17 cellular contexts compared by ENCODE assay signal in the genomic region with DNA sequence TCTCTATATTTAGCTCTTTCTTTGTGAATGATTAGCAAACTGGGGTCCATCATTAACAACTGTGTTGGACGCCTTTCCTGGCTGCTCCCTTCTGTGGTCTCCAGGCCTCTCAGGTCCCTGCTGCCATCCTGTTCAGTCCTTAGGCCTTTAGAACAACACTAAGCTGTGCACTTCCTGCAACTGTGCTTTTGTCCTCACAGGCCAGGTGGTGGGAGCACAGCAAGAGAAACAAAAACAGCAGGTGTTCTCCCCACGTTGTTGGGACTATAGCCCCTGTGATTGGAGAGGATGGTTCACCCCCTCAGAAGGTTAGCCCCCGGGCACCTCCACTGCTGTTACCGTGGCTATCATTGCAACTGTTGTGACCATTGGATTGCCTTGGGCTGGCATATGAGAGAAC.
A peak's percentile ranks its signal among the peaks of the same experiment; 100 is the strongest.
DNase-seq lines count a peak whose midpoint lies in the region; ATAC-seq and TF ChIP-seq lines count a peak whose summit lies in the region.
"Had no signal": no experiment of that assay in that cellular context is flagged by ENCODE, and none has a peak within 500 bp of the region (broad histone marks: within the 10 kb centered on the region; RNA-seq: fewer than 3 reads in every experiment).

No MANE protein-coding gene starts in this region.

- no peaks in the 10 kb centered on the region for H3K36me3 ChIP-seq in HAP-1 (replicated peaks)

- no peaks in the 10 kb centered on the region for H3K27me3 ChIP-seq in HAP-1 (ENCODE audit: low read depth)

- H3K36me3 Mint-ChIP-seq in nephron (ENCODE audit: low read depth) = no peaks in the 10 kb centered on the region
- H3K36me3 Mint-ChIP-seq: type B pancreatic cell had no signal

- TF ChIP-seq CTCF in nephron (IDR thresholded peaks at IDR 0.05; ENCODE audit: unreplicated experiment in 3 of 3) = no peak

- no peak overlapping the region for H3K4me3 Mint-ChIP-seq in nephron
- H3K4me3 Mint-ChIP-seq: type B pancreatic cell had no signal

- H3K9me3 ChIP-seq in HAP-1 = no peaks in the 10 kb centered on the region

- peak overlapping the region; percentile 72 to 90 (median 75) for H3K27ac Mint-ChIP-seq in nephron
- H3K27ac Mint-ChIP-seq: type B pancreatic cell had no signal

- peak; percentile 56 for ATAC-seq in GM21786 (IDR thresholded peaks at IDR 0.05; ENCODE audit: unreplicated experiment)
- ATAC-seq: HCT116, HepG2 had no signal

- H3K4me1 ChIP-seq in HAP-1 = no peaks in the 10 kb centered on the region

- in situ Hi-C loops in HAP-1 (cut with MboI; ENCODE audit: low sequenced_read_pairs) = no loop called here

- no peak overlapping the region for H3K4me3 ChIP-seq in HAP-1

- peaks cover 4% of the 10 kb centered on the region for H3K27me3 Mint-ChIP-seq in nephron (ENCODE audit: low read depth)
- H3K27me3 Mint-ChIP-seq: type B pancreatic cell had no signal

- peak; percentile 65 for DNase-seq in NCI-H2107 treated with DMSO at 0.1 percent for 48 hours (lab: John Stamatoyannopoulos, UW; ENCODE audit: unreplicated experiment)
- DNase-seq in NCI-H2107 (lab: John Stamatoyannopoulos, UW) = no peak
- peak; percentile 32 for DNase-seq in NCI-H2081 treated with DMSO at 0.1 percent for 48 hours (lab: John Stamatoyannopoulos, UW)
- DNase-seq in HAP-1 (ENCODE audit: low spot score in 2 of 2) = no peak
- DNase-seq in HuH-7 (ENCODE audit: low spot score) = no peak
- no peak for DNase-seq in NCI-H1694 (lab: John Stamatoyannopoulos, UW)
- DNase-seq: activated CD4-positive, alpha-beta T cell treated with anti-CD3 and anti-CD28 coated beads for 4 hours; activated T-cell treated with anti-CD3 and anti-CD28 coated beads, Interleukin-2, amount 50 U/mL, for 48 hours; cerebellar nuclear complex; glutamatergic neuron; NCI-H1930; T-helper 2 cell had no signal

- peaks cover 6% of the 10 kb centered on the region for H3K4me1 Mint-ChIP-seq in nephron

- no peaks in the 10 kb centered on the region for H3K9me3 Mint-ChIP-seq in nephron
- H3K9me3 Mint-ChIP-seq: type B pancreatic cell had no signal

Comparison
In these comparisons a context has a peak if more than half of its experiments do, and no peak if none do; other contexts are left out.
1. DNase-seq: peak in NCI-H2107 treated with DMSO at 0.1 percent for 48 hours (single experiment) and NCI-H2081 treated with DMSO at 0.1 percent for 48 hours (single experiment); none in NCI-H2107 (single experiment), HAP-1 (0 of 2), HuH-7 (single experiment) and NCI-H1694 (single experiment).